ENCODE assay signal across 1 cellular context in genomic region chr2:240775911-240776310, GRCh38.
TF ChIP-seq lines count a peak whose summit lies in the region.

No MANE protein-coding gene starts in this region.

TF ChIP-seq in SK-N-SH treated with all-trans-retinoic acid at 6 μM for 48 hours, 23 proteins besides CTCF, POLR2A, EP300 and RAD21 (continued from another document):
- TF ChIP-seq TSHZ2 (CRISPR knock-in tag; IDR thresholded peaks at IDR 0.05) (no peak), TCF4 (CRISPR knock-in tag; IDR thresholded peaks at IDR 0.05; ENCODE audit: borderline replicate concordance) (no peak), ESRRG (CRISPR knock-in tag; IDR thresholded peaks at IDR 0.05) (no peak), SNAI2 (CRISPR knock-in tag; IDR thresholded peaks at IDR 0.05) (no peak), RARB (CRISPR knock-in tag; IDR thresholded peaks at IDR 0.05) (no peak), ZNF70 (CRISPR knock-in tag; IDR thresholded peaks at IDR 0.05) (no peak), TOX (CRISPR knock-in tag; IDR thresholded peaks at IDR 0.05; ENCODE audit: borderline replicate concordance) (no peak), ISL1 (CRISPR knock-in tag; IDR thresholded peaks at IDR 0.05) (no peak), ZFP3 (CRISPR knock-in tag; IDR thresholded peaks at IDR 0.05) (no peak), ZFP30 (CRISPR knock-in tag; IDR thresholded peaks at IDR 0.05) (no peak), ZNF565 (CRISPR knock-in tag; conservative IDR thresholded peaks at IDR 0.05; ENCODE audit: low read depth) (no peak)
